30 cellular contexts compared by ENCODE assay signal in genomic region chr10:28883741-28884443, GRCh38.
"Had no signal": no experiment of that assay in that cellular context is flagged by ENCODE, and none has a peak within 500 bp of the region (broad histone marks: within the 10 kb centered on the region; RNA-seq: fewer than 3 reads in every experiment).

No MANE protein-coding gene starts in this region.

- H3K4me1 ChIP-seq: transverse colon had no signal

- FAIRE-seq: kidney, TTC549, urothelium cell line had no signal

- H3K9me3 ChIP-seq: adrenal gland, body of pancreas, gastroesophageal sphincter, neutrophil, right lobe of liver, testis, transverse colon had no signal

- H3K27me3 ChIP-seq: adrenal gland, body of pancreas, cardiac muscle cell, dorsolateral prefrontal cortex, gastroesophageal sphincter, neutrophil, right lobe of liver, testis, transverse colon had no signal

- ATAC-seq: gastroesophageal sphincter; natural killer cell; right lobe of liver; stimulated activated naive CD8-positive, alpha-beta T cell treated with anti-CD3 and anti-CD28 coated beads, Interleukin-15, Interleukin-2, amounts not matched to agents 100 U/mL and 50 U/mL, for 24 hours had no signal

- DNase-seq: activated CD4-positive, alpha-beta T cell treated with anti-CD3 and anti-CD28 coated beads for 4 hours; activated CD4-positive, alpha-beta T cell treated with anti-CD3 and anti-CD28 coated beads, Interleukin-2, amount 50 U/mL, for 4 hours; activated effector memory CD4-positive, alpha-beta T cell treated with anti-CD3 and anti-CD28 coated beads, Interleukin-2, amount 50 U/mL, for 16 hours; activated naive CD4-positive, alpha-beta T cell treated with anti-CD3 and anti-CD28 coated beads for 36 hours; activated naive CD8-positive, alpha-beta T cell treated with anti-CD3 and anti-CD28 coated beads for 36 hours; activated T-cell treated with anti-CD3 and anti-CD28 coated beads for 4 hours; adrenal gland; aorta; body of pancreas; cerebellar nuclear complex; dorsolateral prefrontal cortex; effector memory CD4-positive, alpha-beta T cell; erythroblast; hippocampal formation; kidney; natural killer cell; right lobe of liver; stimulated activated CD4-positive, alpha-beta T cell treated with anti-CD3 and anti-CD28 coated beads, Interleukin-12 subunit alpha, Interleukin-12 subunit beta, amount 100 ng/mL, for 4 hours; stimulated activated CD4-positive, alpha-beta T cell treated with anti-CD3 and anti-CD28 coated beads, Interleukin-4, amount 100 ng/mL, for 1 hour; stimulated activated naive CD8-positive, alpha-beta T cell treated with anti-CD3 and anti-CD28 coated beads, Interleukin-15, Interleukin-2, amounts not matched to agents 100 U/mL and 50 U/mL, for 24 hours; T-helper 9 cell; testis; transverse colon had no signal

- H3K36me3 ChIP-seq: adrenal gland, cardiac muscle cell, gastroesophageal sphincter, neutrophil, right lobe of liver, transverse colon had no signal

- H3K27ac ChIP-seq: adrenal gland, cardiac muscle cell, coronary artery, dorsolateral prefrontal cortex, gastroesophageal sphincter, neutrophil, right lobe of liver, testis, transverse colon, VCaP had no signal

- H3K4me3 ChIP-seq: adrenal gland, body of pancreas, cardiac muscle cell, coronary artery, dorsolateral prefrontal cortex, gastroesophageal sphincter, right lobe of liver, testis, transverse colon had no signal
